14 cellular contexts compared by ENCODE assay signal in the genomic region with DNA sequence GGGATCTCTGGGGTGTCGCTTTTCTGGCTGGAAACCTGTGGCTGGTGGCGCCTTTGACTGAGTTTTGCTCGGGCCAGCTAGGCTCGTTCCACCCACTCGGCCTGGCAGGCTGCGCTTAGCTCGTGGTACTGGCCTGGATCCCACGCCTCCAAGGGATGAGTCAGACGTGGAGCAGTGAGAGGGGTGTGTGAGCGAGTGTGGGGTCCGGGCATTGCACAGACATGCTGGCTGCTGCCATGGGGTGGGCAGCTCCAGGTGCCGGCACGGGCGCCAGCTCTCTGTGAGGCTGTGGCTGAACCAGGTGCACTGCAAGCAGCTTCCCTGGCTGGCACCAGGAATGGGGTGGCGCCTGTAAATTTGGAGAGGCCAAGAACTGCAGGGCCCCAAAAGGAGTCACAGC.
A peak's percentile ranks its signal among the peaks of the same experiment; 100 is the strongest.
DNase-seq lines count a peak whose midpoint lies in the region; ATAC-seq, FAIRE-seq and TF ChIP-seq lines count a peak whose summit lies in the region.
"Had no signal": no experiment of that assay in that cellular context is flagged by ENCODE, and none has a peak within 500 bp of the region (broad histone marks: within the 10 kb centered on the region; RNA-seq: fewer than 3 reads in every experiment).

No MANE protein-coding gene starts in this region.

- H3K27me3 ChIP-seq in H9 (ENCODE audit: insufficient read depth, low read length) (no peaks in the 10 kb centered on the region), neural progenitor cell (no peaks in the 10 kb centered on the region)
- H3K27me3 ChIP-seq: testis had no signal

- H3K9ac ChIP-seq in H9 (ENCODE audit: extremely low read depth, insufficient read length, low read length) (no peak overlapping the region), neural progenitor cell (no peak overlapping the region)
- H3K9ac ChIP-seq: parathyroid adenoma had no signal

- no peak overlapping the region for H3K56ac ChIP-seq in H9 (ENCODE audit: insufficient read length, low read depth, low read length)

- H2BK12ac ChIP-seq in H9 (ENCODE audit: insufficient read length, low read depth, low read length) = no peak overlapping the region

- H3K79me1 ChIP-seq in H9 (ENCODE audit: insufficient read depth, low read depth, low read length, poor library complexity, severe bottlenecking) = no peaks in the 10 kb centered on the region

- no peak overlapping the region for H2BK15ac ChIP-seq in H9 (ENCODE audit: low read depth, low read length)

- peak; percentile 8 for DNase-seq in AG08395 (ENCODE audit: low spot score)
- peak; percentile 33 for DNase-seq in H9
- DNase-seq in choroid plexus epithelial cell (ENCODE audit: low read depth) = peak; percentile 63
- no peak for DNase-seq in neural progenitor cell (ENCODE audit: low spot score)
- DNase-seq in naive thymus-derived CD8-positive, alpha-beta T cell = no peak
- DNase-seq in GM19239 (ENCODE audit: insufficient read length, low spot score) = no peak
- no peak for DNase-seq in HuH-7 (ENCODE audit: low spot score)
- DNase-seq: NCI-H2171 treated with DMSO at 0.1 percent for 48 hours, testis had no signal

- H2BK5ac ChIP-seq in H9 (ENCODE audit: insufficient read length, low read length) = no peak overlapping the region

- no peak overlapping the region for H4K5ac ChIP-seq in H9 (ENCODE audit: insufficient read length, low read depth, low read length)

- H3K4me2 ChIP-seq in H9 (ENCODE audit: insufficient read depth, insufficient read length, low read length) = no peak overlapping the region
- H3K4me2 ChIP-seq in neural progenitor cell = no peak overlapping the region

- POLR2A ChIA-PET in naive thymus-derived CD8-positive, alpha-beta T cell (lab: Charles Lee) = no interaction called here

- H3K23me2 ChIP-seq in H9 (ENCODE audit: insufficient read length, low read depth, low read length, poor library complexity, severe bottlenecking) = no peaks in the 10 kb centered on the region

- no peak overlapping the region; the same call in 1 of the 2 replicates for H3K14ac ChIP-seq in H9 (ENCODE audit: insufficient read depth, low read length)

- H3F3A ChIP-seq in neural progenitor cell (ENCODE audit: low read depth) = no peaks in the 10 kb centered on the region

- WGBS in H9 (ENCODE audit: extremely low coverage, insufficient read length, low lambda C conversion rate) = no CpG with 5 or more reads among the region's 15 CpGs

- H3K36me3 Mint-ChIP-seq in H9 (ENCODE audit: insufficient read depth in 1 of 3, low read depth in 3 of 3) = peaks cover 2 to 18% (median 12%) of the 10 kb centered on the region in 3 experiments
- H3K36me3 Mint-ChIP-seq in neural progenitor cell = no peaks in the 10 kb centered on the region
- no peaks in the 10 kb centered on the region for H3K36me3 Mint-ChIP-seq in naive thymus-derived CD8-positive, alpha-beta T cell
- H3K36me3 Mint-ChIP-seq: CD14-positive monocyte had no signal

- FAIRE-seq in GM19239 (lab: Jason Lieb, UNC) = no peak

- H3T11ph ChIP-seq in H9 (ENCODE audit: low read length) = no peak overlapping the region

- H3K79me2 ChIP-seq in H9 (ENCODE audit: insufficient read depth, low read length) (no peaks in the 10 kb centered on the region), neural progenitor cell (ENCODE audit: low read depth) (no peaks in the 10 kb centered on the region)
- H3K79me2 ChIP-seq: parathyroid adenoma had no signal

- H3K27me3 Mint-ChIP-seq in H9 (ENCODE audit: low read depth) = no peaks in the 10 kb centered on the region
- peaks cover 2% of the 10 kb centered on the region for H3K27me3 Mint-ChIP-seq in neural progenitor cell (ENCODE audit: insufficient read depth, low read depth)
- peaks cover 0 to 10% (median 10%) of the 10 kb centered on the region in 5 donors for H3K27me3 Mint-ChIP-seq in naive thymus-derived CD8-positive, alpha-beta T cell
- H3K27me3 Mint-ChIP-seq: central memory CD8-positive, alpha-beta T cell had no signal

- H3K4me3 ChIP-seq in choroid plexus epithelial cell (ENCODE audit: low read depth, low read length) (no peak overlapping the region), neural progenitor cell (no peak overlapping the region)
- H3K4me3 ChIP-seq: left lung had no signal

- H3K27ac Mint-ChIP-seq in H9 (peak overlapping the region in 2 of 3 experiments; percentile 29 to 99; a peak in 2 of 7 replicates), neural progenitor cell (no peak overlapping the region)
- H3K27ac Mint-ChIP-seq in naive thymus-derived CD8-positive, alpha-beta T cell = no peak overlapping the region
- H3K27ac Mint-ChIP-seq: CD14-positive monocyte had no signal

- no peak overlapping the region for H3K4me3 Mint-ChIP-seq in H9
- H3K4me3 Mint-ChIP-seq in neural progenitor cell = no peak overlapping the region
- peak overlapping the region in 1 of 10 donors; percentile 45 for H3K4me3 Mint-ChIP-seq in naive thymus-derived CD8-positive, alpha-beta T cell
- H3K4me3 Mint-ChIP-seq: CD14-positive monocyte; central memory CD8-positive, alpha-beta T cell had no signal

- no peak overlapping the region for H2AK5ac ChIP-seq in H9 (ENCODE audit: insufficient read length, low read length)

- ATAC-seq in naive thymus-derived CD8-positive, alpha-beta T cell = no peak
- ATAC-seq in HG03521 (IDR thresholded peaks at IDR 0.05; ENCODE audit: unreplicated experiment) = no peak
- ATAC-seq: left lung had no signal

- H3K9me3 ChIP-seq in H9 (ENCODE audit: control insufficient read depth, low read depth, low read length) (no peaks in the 10 kb centered on the region), neural progenitor cell (ENCODE audit: low read depth) (no peaks in the 10 kb centered on the region)
- H3K9me3 ChIP-seq: testis had no signal

- H2AFZ ChIP-seq in H9 (ENCODE audit: low read length) (no peak overlapping the region), neural progenitor cell (replicated peaks) (peak overlapping the region; percentile 42)

- H3K27ac ChIP-seq in H9 (ENCODE audit: insufficient read length, low read depth, low read length) = no peak overlapping the region
- H3K27ac ChIP-seq in neural progenitor cell = no peak overlapping the region
- H3K27ac ChIP-seq: left lung, parathyroid adenoma, testis had no signal

- H3K4ac ChIP-seq in H9 (ENCODE audit: low read depth, low read length) = no peak overlapping the region

- H4K20me1 ChIP-seq in H9 (ENCODE audit: control insufficient read depth, insufficient read depth, insufficient read length) = no peaks in the 10 kb centered on the region
- no peaks in the 10 kb centered on the region for H4K20me1 ChIP-seq in neural progenitor cell (ENCODE audit: low read depth)

- no peak overlapping the region for H2BK20ac ChIP-seq in H9 (ENCODE audit: low read depth, low read length, poor library complexity, severe bottlenecking)

- no peaks in the 10 kb centered on the region for H3K36me3 ChIP-seq in neural progenitor cell
- H3K36me3 ChIP-seq: left lung had no signal

- H3K18ac ChIP-seq in H9 (ENCODE audit: insufficient read length, low read depth, low read length) = no peak overlapping the region

- no peak for TF ChIP-seq CTCF in H9 (conservative IDR thresholded peaks at IDR 0.05)
- TF ChIP-seq CTCF in choroid plexus epithelial cell (conservative IDR thresholded peaks at IDR 0.05; ENCODE audit: low read depth, low read length) = no peak
- TF ChIP-seq CTCF in neural progenitor cell (IDR thresholded peaks at IDR 0.05) = no peak

- H3K23ac ChIP-seq in H9 (ENCODE audit: insufficient read length, low read depth, low read length) = no peak overlapping the region

- no peak overlapping the region for H2BK120ac ChIP-seq in H9 (ENCODE audit: low read depth, low read length, poor library complexity, severe bottlenecking)

- H3K4me1 Mint-ChIP-seq in H9 (peaks cover 15 to 29% of the 10 kb centered on the region in 2 experiments), neural progenitor cell (peaks cover 2% of the 10 kb centered on the region)
- H3K4me1 Mint-ChIP-seq in naive thymus-derived CD8-positive, alpha-beta T cell = peaks cover 0 to 3% (median 0%) of the 10 kb centered on the region in 4 donors
- H3K4me1 Mint-ChIP-seq: CD14-positive monocyte; central memory CD8-positive, alpha-beta T cell had no signal

- H3K9me3 Mint-ChIP-seq in H9 (peaks cover 9 to 11% of the 10 kb centered on the region in 2 experiments), neural progenitor cell (peaks cover 7% of the 10 kb centered on the region)
- peaks cover 0 to 14% (median 2%) of the 10 kb centered on the region in 9 donors for H3K9me3 Mint-ChIP-seq in naive thymus-derived CD8-positive, alpha-beta T cell

- H3K4me1 ChIP-seq in H9 (ENCODE audit: insufficient read depth, low read length) (no peaks in the 10 kb centered on the region), neural progenitor cell (no peaks in the 10 kb centered on the region)
- H3K4me1 ChIP-seq: left lung, parathyroid adenoma, testis had no signal

- H4K91ac ChIP-seq in H9 (ENCODE audit: insufficient read length, low read depth, low read length) = no peak overlapping the region

- no peak overlapping the region for H4K8ac ChIP-seq in H9 (replicated peaks; ENCODE audit: insufficient read length, low read depth, low read length)

Comparison
In these comparisons a context has a peak if more than half of its experiments do, and no peak if none do; other contexts are left out.
1. DNase-seq: peak in AG08395 (single experiment), H9 (single experiment) and choroid plexus epithelial cell (single experiment); none in neural progenitor cell (single experiment), naive thymus-derived CD8-positive, alpha-beta T cell (0 of 10), GM19239 (single experiment) and HuH-7 (single experiment).
2. H3K27ac Mint-ChIP-seq: peak in H9 (2 of 3); none in neural progenitor cell (single experiment) and naive thymus-derived CD8-positive, alpha-beta T cell (0 of 10).